In genomic region chr10:73873843-73874215, GRCh38 we compare ENCODE assay signal across 8 cellular contexts. TPM values are rescaled to one million over a fixed set of nuclear protein-coding genes. Genes with fewer than 3 reads are reported as not detected.
DNase-seq lines count a peak whose midpoint lies in the region; ATAC-seq and TF ChIP-seq lines count a peak whose summit lies in the region.

No MANE protein-coding gene starts in this region.

- TF ChIP-seq CTCF in tibial nerve (IDR thresholded peaks at IDR 0.05), result no peak

- H3K9ac ChIP-seq in BLaER1, result peak overlapping the region; percentile 72; the same call in 1 of the 2 replicates

- peaks cover 72% of the 10 kb centered on the region for H3K4me1 Mint-ChIP-seq in activated T-helper 1 cell treated with anti-CD3 and anti-CD28 coated beads, Interleukin-12 subunit alpha, Interleukin-12 subunit beta, Interleukin-2, Interleukin-4 antibody, amounts not matched to agents 30 ng/mL and 10 ng/mL and 1 ng/mL, durations not matched to agents 14 hours and 24 hours and 36 hours (ENCODE audit: low read depth)

- H3K4me3 Mint-ChIP-seq in activated T-helper 1 cell treated with anti-CD3 and anti-CD28 coated beads, Interleukin-12 subunit alpha, Interleukin-12 subunit beta, Interleukin-2, Interleukin-4 antibody, amounts not matched to agents 30 ng/mL and 10 ng/mL and 1 ng/mL, durations not matched to agents 14 hours and 24 hours and 36 hours, result peak overlapping the region; percentile 40

- H3K4me3 ChIP-seq in BLaER1 (peak overlapping the region; percentile 74), tibial nerve (peak overlapping the region; percentile 55 to 97 (median 85))

- ATAC-seq in GM21529 (IDR thresholded peaks at IDR 0.05; ENCODE audit: unreplicated experiment), result peak; percentile 1
- ATAC-seq in GM21717 (IDR thresholded peaks at IDR 0.05; ENCODE audit: unreplicated experiment), result no peak

- H3K27ac ChIP-seq in BLaER1, result no peak overlapping the region
- peak overlapping the region; percentile 36 to 77 (median 54) for H3K27ac ChIP-seq in tibial nerve

- H3K9me3 ChIP-seq in BLaER1 (no peaks in the 10 kb centered on the region), tibial nerve (no peaks in the 10 kb centered on the region)

- H3K27me3 ChIP-seq in BLaER1 (no peaks in the 10 kb centered on the region), tibial nerve (no peaks in the 10 kb centered on the region)

- peak overlapping the region; percentile 53 for H3K4me2 ChIP-seq in BLaER1

- H3K36me3 Mint-ChIP-seq in activated T-helper 1 cell treated with anti-CD3 and anti-CD28 coated beads, Interleukin-12 subunit alpha, Interleukin-12 subunit beta, Interleukin-2, Interleukin-4 antibody, amounts not matched to agents 30 ng/mL and 10 ng/mL and 1 ng/mL, durations not matched to agents 14 hours and 24 hours and 36 hours (ENCODE audit: low read depth), result peaks cover 21% of the 10 kb centered on the region

- intact Hi-C loops in activated T-helper 1 cell treated with anti-CD3 and anti-CD28 coated beads, Interleukin-12 subunit alpha, Interleukin-12 subunit beta, Interleukin-2, Interleukin-4 antibody, amounts not matched to agents 30 ng/mL and 10 ng/mL and 1 ng/mL, durations not matched to agents 14 hours and 24 hours and 36 hours (cut with micrococcal nuclease), result loop anchor here (1.0 to 10.0 kb wide), 4 partner anchors 9 to 1361 kb away; partner anchors contain the start of genes COMTD1, NDST2 and SEC24C

- no peak for TF ChIP-seq EP300 in tibial nerve (IDR thresholded peaks at IDR 0.05)

- H3K27ac Mint-ChIP-seq in activated T-helper 1 cell treated with anti-CD3 and anti-CD28 coated beads, Interleukin-12 subunit alpha, Interleukin-12 subunit beta, Interleukin-2, Interleukin-4 antibody, amounts not matched to agents 30 ng/mL and 10 ng/mL and 1 ng/mL, durations not matched to agents 14 hours and 24 hours and 36 hours, result no peak overlapping the region

- DNase-seq in activated T-helper 1 cell treated with anti-CD3 and anti-CD28 coated beads, Interleukin-12 subunit alpha, Interleukin-12 subunit beta, Interleukin-2, Interleukin-4 antibody, amounts not matched to agents 30 ng/mL and 10 ng/mL and 1 ng/mL, durations not matched to agents 14 hours and 24 hours and 36 hours (ENCODE audit: low spot score), result no peak
- peak; percentile 80 for DNase-seq in iPS-NIHi11 (ENCODE audit: low spot score)
- DNase-seq in tibial nerve (ENCODE audit: low spot score in 2 of 2), result no peak
- no peak for DNase-seq in kidney tubule cell (ENCODE audit: low spot score)
- no peak for DNase-seq in glomerular visceral epithelial cell (ENCODE audit: extremely low spot score)

- peaks cover 10% of the 10 kb centered on the region for H3K27me3 Mint-ChIP-seq in activated T-helper 1 cell treated with anti-CD3 and anti-CD28 coated beads, Interleukin-12 subunit alpha, Interleukin-12 subunit beta, Interleukin-2, Interleukin-4 antibody, amounts not matched to agents 30 ng/mL and 10 ng/mL and 1 ng/mL, durations not matched to agents 14 hours and 24 hours and 36 hours (ENCODE audit: insufficient read depth)

- 0% methylated on average over 10 of the region's 39 CpGs; no CpG with 5 or more reads in 1 of the 2 donors for WGBS in tibial nerve, 2 donors

- TF ChIP-seq POLR2A in tibial nerve (IDR thresholded peaks at IDR 0.05), result no peak

- H3K36me3 ChIP-seq in BLaER1, result peaks cover 31% of the 10 kb centered on the region
- H3K36me3 ChIP-seq in tibial nerve, result peaks cover 0 to 27% (median 0%) of the 10 kb centered on the region in 3 donors

- no peaks in the 10 kb centered on the region for H3K9me3 Mint-ChIP-seq in activated T-helper 1 cell treated with anti-CD3 and anti-CD28 coated beads, Interleukin-12 subunit alpha, Interleukin-12 subunit beta, Interleukin-2, Interleukin-4 antibody, amounts not matched to agents 30 ng/mL and 10 ng/mL and 1 ng/mL, durations not matched to agents 14 hours and 24 hours and 36 hours

- peaks cover 19% of the 10 kb centered on the region for H4K20me1 ChIP-seq in BLaER1

- H3K4me1 ChIP-seq in BLaER1 (peaks cover 48% of the 10 kb centered on the region), tibial nerve (peaks cover 0 to 32% (median 11%) of the 10 kb centered on the region in 4 donors)

RNA-seq across cellular contexts. Expression of gene CAMK2G, which starts 0.5 kb away (rescaled TPM):
- total RNA-seq in activated T-helper 1 cell treated with anti-CD3 and anti-CD28 coated beads, Interleukin-12 subunit alpha, Interleukin-12 subunit beta, Interleukin-2, Interleukin-4 antibody, amounts not matched to agents 30 ng/mL and 10 ng/mL and 1 ng/mL, durations not matched to agents 14 hours and 24 hours and 36 hours, result 15.9 and 18.7 TPM in 2 replicates
- 10 to 100 TPM; 26.4 to 43.5 (median 35.1) TPM for total RNA-seq in tibial nerve

RNA-seq across cellular contexts. Expression of gene PLAU, which starts 37.1 kb away (rescaled TPM):
- 0.37 and 0.60 TPM in 2 replicates for total RNA-seq in activated T-helper 1 cell treated with anti-CD3 and anti-CD28 coated beads, Interleukin-12 subunit alpha, Interleukin-12 subunit beta, Interleukin-2, Interleukin-4 antibody, amounts not matched to agents 30 ng/mL and 10 ng/mL and 1 ng/mL, durations not matched to agents 14 hours and 24 hours and 36 hours
- 1 to 10 TPM; 2.5 to 7.8 (median 3.5) TPM for total RNA-seq in tibial nerve
